10 cellular contexts compared by ENCODE assay signal in genomic region chr14:100439781-100440180, GRCh38.
DNase-seq lines count a peak whose midpoint lies in the region; ATAC-seq and TF ChIP-seq lines count a peak whose summit lies in the region.
"Had no signal": no experiment of that assay in that cellular context is flagged by ENCODE, and none has a peak within 500 bp of the region (broad histone marks: within the 10 kb centered on the region; RNA-seq: fewer than 3 reads in every experiment).

No MANE protein-coding gene starts in this region.

- DNase-seq in A172 (ENCODE audit: low spot score) (peak; percentile 53), Peyer's patch (no peak), endodermal cell (peak; percentile 43), mucosa of descending colon (peak; percentile 79 to 80 (median 80)), amygdala (lab: John Stamatoyannopoulos, UW) (no peak), NCI-H1417 (lab: John Stamatoyannopoulos, UW) (no peak), MG63 (no peak)
- DNase-seq: KG1 had no signal

- ATAC-seq in mucosa of descending colon (peak; percentile 56), GM21381 (IDR thresholded peaks at IDR 0.05; ENCODE audit: unreplicated experiment) (no peak)

- no peaks in the 10 kb centered on the region for H3K36me3 Mint-ChIP-seq in endodermal cell (ENCODE audit: low read depth)

- H3K36me3 ChIP-seq in Peyer's patch: no peaks in the 10 kb centered on the region
- no peaks in the 10 kb centered on the region for H3K36me3 ChIP-seq in endodermal cell (ENCODE audit: control insufficient read depth, insufficient read depth, low read length)
- H3K36me3 ChIP-seq in mucosa of descending colon (ENCODE audit: low read depth): no peaks in the 10 kb centered on the region
- no peaks in the 10 kb centered on the region for H3K36me3 ChIP-seq in MG63

- H3K9me3 ChIP-seq in Peyer's patch (no peaks in the 10 kb centered on the region), endodermal cell (ENCODE audit: control insufficient read depth, low read length) (no peaks in the 10 kb centered on the region), mucosa of descending colon (no peaks in the 10 kb centered on the region), MG63 (no peaks in the 10 kb centered on the region)

- H3K27ac ChIP-seq in Peyer's patch: peak overlapping the region in 3 of 4 donors; percentile 17 to 45 (median 45)
- H3K27ac ChIP-seq in endodermal cell (ENCODE audit: low read depth, low read length): peak overlapping the region; percentile 33

- H3K9me3 Mint-ChIP-seq in endodermal cell: no peaks in the 10 kb centered on the region

- peak overlapping the region; percentile 35 for H3K27ac Mint-ChIP-seq in endodermal cell
- H3K27ac Mint-ChIP-seq: B cell had no signal

- no peak for TF ChIP-seq POLR2A in Peyer's patch (IDR thresholded peaks at IDR 0.05)

- 84 to 85% methylated on average over 5 to 6 of the region's 6 CpGs for WGBS in endodermal cell (ENCODE audit: insufficient coverage in 1 of 2, insufficient read length in 1 of 2), 2 experiments

- H3K27me3 ChIP-seq in Peyer's patch (no peaks in the 10 kb centered on the region), endodermal cell (ENCODE audit: control insufficient read depth, insufficient read depth, low read length, poor library complexity, severe bottlenecking) (no peaks in the 10 kb centered on the region), MG63 (no peaks in the 10 kb centered on the region)

- H3K4me1 Mint-ChIP-seq in endodermal cell: peaks cover 27% of the 10 kb centered on the region
- H3K4me1 Mint-ChIP-seq: B cell had no signal

- H3K4me3 ChIP-seq in Peyer's patch (no peak overlapping the region), endodermal cell (ENCODE audit: low read length) (no peak overlapping the region), mucosa of descending colon (no peak overlapping the region), MG63 (no peak overlapping the region)

- intact Hi-C loops in mucosa of descending colon (cut with DNase I, micrococcal nuclease): loop anchor here in 1 of 2 donors (5.0 kb wide), 1 partner anchor 208 kb away; no protein-coding TSS in a partner anchor

- peaks cover 0 to 34% (median 0%) of the 10 kb centered on the region in 4 donors for H3K4me1 ChIP-seq in Peyer's patch
- no peaks in the 10 kb centered on the region for H3K4me1 ChIP-seq in endodermal cell (ENCODE audit: control insufficient read depth, insufficient read depth, low read length)
- H3K4me1 ChIP-seq in mucosa of descending colon (ENCODE audit: low read depth): peaks cover 53% of the 10 kb centered on the region

- no peak overlapping the region for H3K9ac ChIP-seq in endodermal cell (ENCODE audit: extremely low read depth, low read length, poor library complexity, severe bottlenecking)

- H3K4me3 Mint-ChIP-seq in endodermal cell: no peak overlapping the region
- H3K4me3 Mint-ChIP-seq: B cell had no signal

- H3K27me3 Mint-ChIP-seq in endodermal cell (ENCODE audit: insufficient read depth): peaks cover 1% of the 10 kb centered on the region
- H3K27me3 Mint-ChIP-seq: B cell had no signal

- TF ChIP-seq CTCF in Peyer's patch (IDR thresholded peaks at IDR 0.05) (no peak), endodermal cell (conservative IDR thresholded peaks at IDR 0.05) (no peak), mucosa of descending colon (IDR thresholded peaks at IDR 0.05) (no peak)

Comparison
In these comparisons a context has a peak if more than half of its experiments do, and no peak if none do; other contexts are left out.
1. DNase-seq: peak in A172 (single experiment), endodermal cell (single experiment) and mucosa of descending colon (3 of 3); none in Peyer's patch (0 of 3), amygdala (0 of 56), NCI-H1417 (0 of 3) and MG63 (single experiment).